ENCODE assay signal across 8 cellular contexts in the genomic region with DNA sequence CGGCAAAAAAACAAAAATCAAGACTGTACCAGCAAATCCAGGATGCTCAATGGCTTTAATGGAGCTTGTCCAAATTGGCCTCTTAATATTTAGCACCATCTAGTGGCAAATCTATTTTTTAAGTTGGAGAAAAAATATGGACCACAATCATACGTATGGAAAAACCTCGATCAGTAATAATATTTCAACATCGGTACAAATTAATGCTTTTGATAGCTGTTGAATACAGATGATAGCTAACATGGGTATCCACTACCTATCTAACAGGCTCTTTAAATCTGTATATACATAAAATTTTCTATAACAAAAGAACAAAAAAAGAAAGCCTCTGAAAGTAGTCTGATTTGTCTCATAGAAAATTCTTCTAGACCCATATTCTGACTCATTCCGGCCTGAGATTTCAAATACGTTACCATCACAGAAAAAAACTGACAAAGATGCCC. TPM values are rescaled to one million over a fixed set of nuclear protein-coding genes. Genes with fewer than 3 reads are reported as not detected.
DNase-seq lines count a peak whose midpoint lies in the region; ATAC-seq and TF ChIP-seq lines count a peak whose summit lies in the region.

No MANE protein-coding gene starts in this region.

- peaks cover 17% of the 10 kb centered on the region for H3K36me3 Mint-ChIP-seq in activated CD4-positive, alpha-beta T cell treated with anti-CD3 and anti-CD28 coated beads for 36 hours (ENCODE audit: low read depth)
- peaks cover 14% of the 10 kb centered on the region for H3K36me3 Mint-ChIP-seq in neural crest cell (ENCODE audit: low read depth)

- H3K27ac Mint-ChIP-seq in activated CD4-positive, alpha-beta T cell treated with anti-CD3 and anti-CD28 coated beads for 36 hours: no peak overlapping the region
- no peak overlapping the region for H3K27ac Mint-ChIP-seq in neural crest cell (ENCODE audit: unreplicated experiment)

- peak; percentile 42 for ATAC-seq in activated CD4-positive, alpha-beta T cell treated with anti-CD3 and anti-CD28 coated beads for 36 hours
- ATAC-seq in GM19351 (IDR thresholded peaks at IDR 0.05; ENCODE audit: unreplicated experiment) (no peak), GM21619 (IDR thresholded peaks at IDR 0.05; ENCODE audit: unreplicated experiment) (no peak)

- CTCF ChIA-PET in activated CD4-positive, alpha-beta T cell treated with anti-CD3 and anti-CD28 coated beads for 36 hours (lab: Charles Lee): interaction anchor here (0.6 to 6.3 kb wide), 59 partner anchors 8 to 261 kb away, joined by 3 to 381 read pairs (median 6); a partner anchor contains a TSS

- H3K4me1 Mint-ChIP-seq in activated CD4-positive, alpha-beta T cell treated with anti-CD3 and anti-CD28 coated beads for 36 hours: peaks cover 56% of the 10 kb centered on the region
- H3K4me1 Mint-ChIP-seq in neural crest cell: no peaks in the 10 kb centered on the region

- no peak overlapping the region for H3K4me3 Mint-ChIP-seq in activated CD4-positive, alpha-beta T cell treated with anti-CD3 and anti-CD28 coated beads for 36 hours
- no peak overlapping the region for H3K4me3 Mint-ChIP-seq in neural crest cell

- intact Hi-C loops in activated CD4-positive, alpha-beta T cell treated with anti-CD3 and anti-CD28 coated beads for 36 hours (cut with DNase I, micrococcal nuclease): loop anchor here (1.0 to 2.0 kb wide), 6 partner anchors 21 to 139 kb away; no protein-coding TSS in a partner anchor

- H3K4me3 ChIP-seq in epithelial cell of proximal tubule (ENCODE audit: low read depth, low read length): no peak overlapping the region

- no peaks in the 10 kb centered on the region for H3K9me3 Mint-ChIP-seq in activated CD4-positive, alpha-beta T cell treated with anti-CD3 and anti-CD28 coated beads for 36 hours (ENCODE audit: low read depth)
- peaks cover 5% of the 10 kb centered on the region for H3K9me3 Mint-ChIP-seq in neural crest cell

- POLR2A ChIA-PET in activated CD4-positive, alpha-beta T cell treated with anti-CD3 and anti-CD28 coated beads for 36 hours (lab: Charles Lee): interaction anchor here (0.6 to 2.2 kb wide), 5 partner anchors 52 to 117 kb away, joined by 4 to 37 read pairs (median 6); a partner anchor contains a TSS

- H3K27me3 Mint-ChIP-seq in activated CD4-positive, alpha-beta T cell treated with anti-CD3 and anti-CD28 coated beads for 36 hours: no peaks in the 10 kb centered on the region
- no peaks in the 10 kb centered on the region for H3K27me3 Mint-ChIP-seq in neural crest cell (ENCODE audit: low read depth)

- TF ChIP-seq CTCF in epithelial cell of proximal tubule (conservative IDR thresholded peaks at IDR 0.05; ENCODE audit: low read depth, low read length) (peak; percentile 70), neural crest cell (conservative IDR thresholded peaks at IDR 0.05) (peak; percentile 75)

- DNase-seq in activated CD4-positive, alpha-beta T cell treated with anti-CD3 and anti-CD28 coated beads for 36 hours: no peak
- DNase-seq in activated CD4-positive, alpha-beta T cell treated with anti-CD3 and anti-CD28 coated beads for 1 hour: no peak
- DNase-seq in Kasumi-1 (lab: John Stamatoyannopoulos, UW): peak; percentile 68 to 80
- DNase-seq in RPMI8226: peak; percentile 51
- DNase-seq in epithelial cell of proximal tubule (ENCODE audit: low read depth): no peak
- no peak for DNase-seq in neural crest cell (ENCODE audit: low read depth, low spot score)

RNA-seq across cellular contexts. Expression of a gene that starts 29.2 kb away (rescaled TPM):
- 10 to 100 TPM; 76.9 to 77.1 TPM for total RNA-seq in activated CD4-positive, alpha-beta T cell treated with anti-CD3 and anti-CD28 coated beads for 36 hours
- total RNA-seq in epithelial cell of proximal tubule (54.0 and 74.7 TPM in 2 replicates), neural crest cell (102 and 116 TPM in 2 replicates)

RNA-seq across cellular contexts. Expression of a gene that starts 58.4 kb away (rescaled TPM):
- total RNA-seq in activated CD4-positive, alpha-beta T cell treated with anti-CD3 and anti-CD28 coated beads for 36 hours: 10 to 100 TPM; 16.0 to 31.2 TPM
- 84.5 and 86.8 TPM in 2 replicates for total RNA-seq in epithelial cell of proximal tubule
- total RNA-seq in neural crest cell: 31.3 and 31.6 TPM in 2 replicates

Comparison
In these comparisons a context has a peak if more than half of its experiments do, and no peak if none do; other contexts are left out.
1. DNase-seq: peak in Kasumi-1 (2 of 2) and RPMI8226 (single experiment); none in activated CD4-positive, alpha-beta T cell treated with anti-CD3 and anti-CD28 coated beads for 36 hours (single experiment), activated CD4-positive, alpha-beta T cell treated with anti-CD3 and anti-CD28 coated beads for 1 hour (single experiment), epithelial cell of proximal tubule (single experiment) and neural crest cell (single experiment).